8 cellular contexts compared by ENCODE assay signal in the genomic region with DNA sequence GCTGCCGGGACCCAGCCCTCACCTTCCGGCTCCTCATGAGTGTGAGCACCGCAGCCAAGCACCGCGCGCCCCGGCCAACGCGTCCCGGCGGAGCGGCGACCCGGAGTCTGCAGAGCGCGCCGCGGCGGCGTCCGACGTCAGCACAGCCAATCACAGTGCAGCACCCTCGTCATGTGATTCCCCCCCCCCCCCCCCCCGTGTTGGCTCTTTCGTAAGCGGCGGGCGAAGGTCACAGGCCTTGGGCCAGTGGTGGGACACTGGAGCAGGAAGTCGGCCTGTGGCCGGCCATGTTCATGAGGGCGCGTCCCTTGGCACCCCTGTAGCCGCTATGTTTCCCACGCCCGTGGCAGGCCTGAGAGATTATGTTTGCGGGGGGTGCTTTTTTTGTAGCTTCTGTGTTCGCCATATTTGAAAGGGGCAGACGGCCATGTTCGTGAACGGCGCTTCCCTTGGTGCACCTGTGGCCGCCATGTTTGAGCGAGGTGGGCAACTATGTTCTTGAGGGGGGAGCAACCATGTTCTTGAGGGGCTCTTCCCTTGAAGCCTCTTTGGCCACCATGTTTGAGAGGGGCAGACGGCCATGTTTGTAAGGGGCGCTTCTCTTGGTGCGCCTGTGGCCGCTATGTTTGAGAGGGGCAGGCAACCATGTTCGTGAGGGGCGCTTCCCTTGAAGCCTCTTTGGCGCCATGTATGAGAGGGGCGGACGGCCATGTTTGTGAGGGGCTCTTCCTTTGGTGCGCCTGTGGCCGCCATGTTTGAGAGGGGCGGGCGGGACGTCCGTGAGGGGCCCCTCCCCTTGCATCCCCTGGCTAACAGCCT. TPM values are rescaled to one million over a fixed set of nuclear protein-coding genes. Genes with fewer than 3 reads are reported as not detected.
A peak's percentile ranks its signal among the peaks of the same experiment; 100 is the strongest.
DNase-seq lines count a peak whose midpoint lies in the region; ATAC-seq and TF ChIP-seq lines count a peak whose summit lies in the region.

A gene (minus strand): TSS at position 123 of the 819 bp plus-strand sequence. CDS start 86 bp downstream, at position 37.

- H3K9me2 ChIP-seq in hepatocyte (replicated peaks; ENCODE audit: insufficient read depth): no peaks in the 10 kb centered on the region

- 2% methylated on average over 33 of the region's 58 CpGs for WGBS in hepatocyte (ENCODE audit: low lambda C conversion rate, missing lambda C conversion rate)

- peak within 1 kb of the TSS; percentile 84 for H3K4me2 ChIP-seq in hepatocyte

- H3K9me3 ChIP-seq in hepatocyte (ENCODE audit: low read depth): no peaks in the 10 kb centered on the region

- H2AFZ ChIP-seq in hepatocyte: peak within 1 kb of the TSS; percentile 80

- H3K36me3 ChIP-seq in hepatocyte (replicated peaks; ENCODE audit: insufficient read depth, low read depth): no peaks in the 10 kb centered on the region

- H4K20me1 ChIP-seq in hepatocyte (ENCODE audit: insufficient read depth, poor library complexity, severe bottlenecking): no peaks in the 10 kb centered on the region

- no peaks in the 10 kb centered on the region for H3K4me1 ChIP-seq in hepatocyte (ENCODE audit: insufficient read depth)

- H3K79me2 ChIP-seq in hepatocyte: peaks cover 53% of the 10 kb centered on the region

- peak within 1 kb of the TSS; percentile 59 for H3K4me3 ChIP-seq in hepatocyte

- peak; percentile 96 to 98 for DNase-seq in NCI-H2081 (lab: John Stamatoyannopoulos, UW)
- peak; percentile 97 for DNase-seq in T1000 (lab: John Stamatoyannopoulos, UW)
- DNase-seq in astrocyte of the hippocampus (ENCODE audit: low read depth, low spot score): peak; percentile 99
- peak; percentile 98 for DNase-seq in hepatocyte (ENCODE audit: low spot score)
- peak; percentile 93 for DNase-seq in renal cortical epithelial cell (ENCODE audit: low read depth)
- DNase-seq in NCI-H2029 treated with DMSO at 0.1 percent for 48 hours (lab: John Stamatoyannopoulos, UW): no peak

- ATAC-seq in GM18499 (IDR thresholded peaks at IDR 0.05; ENCODE audit: insufficient read depth, unreplicated experiment) (peak; percentile 38), HG02943 (IDR thresholded peaks at IDR 0.05; ENCODE audit: low read depth, unreplicated experiment) (peak; percentile 76)

- peak within 1 kb of the TSS; percentile 92 for H3K27ac ChIP-seq in hepatocyte

- no peak for TF ChIP-seq CTCF in hepatocyte (IDR thresholded peaks at IDR 0.05; ENCODE audit: poor library complexity)

- no peaks in the 10 kb centered on the region for H3K27me3 ChIP-seq in hepatocyte

RNA-seq across cellular contexts. Expression of the gene that starts here (rescaled TPM):
- 20.7 and 26.7 TPM in 2 replicates for total RNA-seq in hepatocyte
- polyA plus RNA-seq in hepatocyte: 23.6 and 28.9 TPM in 2 replicates
- total RNA-seq in renal cortical epithelial cell: 31.8 and 33.5 TPM in 2 replicates
